17 cellular contexts compared by ENCODE assay signal in genomic region chr1:172005856-172006255, GRCh38.
DNase-seq lines count a peak whose midpoint lies in the region; ATAC-seq and TF ChIP-seq lines count a peak whose summit lies in the region.
"Had no signal": no experiment of that assay in that cellular context is flagged by ENCODE, and none has a peak within 500 bp of the region (broad histone marks: within the 10 kb centered on the region; RNA-seq: fewer than 3 reads in every experiment).

No MANE protein-coding gene starts in this region.

- peak overlapping the region; percentile 25 for H2AFZ ChIP-seq in hepatocyte

- H3K9me3 ChIP-seq in hepatocyte (ENCODE audit: low read depth) (peaks cover 7% of the 10 kb centered on the region), skeletal muscle satellite cell (replicated peaks; ENCODE audit: low read length) (no peaks in the 10 kb centered on the region)
- H3K9me3 ChIP-seq: right atrium auricular region had no signal

- H3K9me2 ChIP-seq in hepatocyte (replicated peaks; ENCODE audit: insufficient read depth) = no peaks in the 10 kb centered on the region

- no peak overlapping the region for H3K9ac ChIP-seq in skeletal muscle satellite cell (ENCODE audit: low read depth, low read length)

- no peaks in the 10 kb centered on the region for H3K27me3 ChIP-seq in hepatocyte
- no peaks in the 10 kb centered on the region for H3K27me3 ChIP-seq in skeletal muscle satellite cell (ENCODE audit: control insufficient read depth, insufficient read depth, low read length)
- H3K27me3 ChIP-seq: right atrium auricular region had no signal

- H3K4me3 ChIP-seq in hepatocyte = no peak overlapping the region
- H3K4me3 ChIP-seq in skeletal muscle satellite cell (ENCODE audit: low read length) = no peak overlapping the region
- H3K4me3 ChIP-seq: right atrium auricular region had no signal

- WGBS in hepatocyte (ENCODE audit: low lambda C conversion rate, missing lambda C conversion rate) = 64% methylated on average over 1 of the region's 1 CpG

- H3K4me1 ChIP-seq in hepatocyte (ENCODE audit: insufficient read depth) (peaks cover 12% of the 10 kb centered on the region), skeletal muscle satellite cell (ENCODE audit: control insufficient read depth, insufficient read depth, low read length) (peaks cover 18% of the 10 kb centered on the region)
- H3K4me1 ChIP-seq: right atrium auricular region had no signal

- peak overlapping the region; percentile 87 for H3K27ac ChIP-seq in hepatocyte
- H3K27ac ChIP-seq: right atrium auricular region had no signal

- TF ChIP-seq CTCF in hepatocyte (IDR thresholded peaks at IDR 0.05; ENCODE audit: poor library complexity) = no peak

- no peaks in the 10 kb centered on the region for H3K79me2 ChIP-seq in hepatocyte

- peak; percentile 7 for DNase-seq in GM03348 (ENCODE audit: low spot score)
- peak; percentile 24 for DNase-seq in SW480 (ENCODE audit: low spot score)
- DNase-seq in hepatocyte (ENCODE audit: low spot score) = peak; percentile 51
- DNase-seq in NCI-H1694 (lab: John Stamatoyannopoulos, UW) = no peak
- no peak for DNase-seq in stimulated activated CD4-positive, alpha-beta T cell treated with anti-CD3 and anti-CD28 coated beads, Interleukin-12 subunit alpha, Interleukin-12 subunit beta, amount 100 ng/mL, for 4 hours
- DNase-seq: activated CD4-positive, alpha-beta T cell treated with anti-CD3 and anti-CD28 coated beads for 48 hours; activated T-cell treated with anti-CD3 and anti-CD28 coated beads, Interleukin-2, amount 50 U/mL, for 48 hours; CD4-positive, alpha-beta memory T cell; foreskin melanocyte; naive thymus-derived CD4-positive, alpha-beta T cell; NCI-H1417; NCI-H446 treated with DMSO at 0.1 percent for 48 hours; stimulated activated naive CD8-positive, alpha-beta T cell treated with anti-CD3 and anti-CD28 coated beads, Interleukin-15, amount 100 ng/mL, for 72 hours; T-cell had no signal

- no peak for ATAC-seq in GM19397 (IDR thresholded peaks at IDR 0.05; ENCODE audit: unreplicated experiment)
- ATAC-seq: naive thymus-derived CD4-positive, alpha-beta T cell; stimulated activated naive CD8-positive, alpha-beta T cell treated with anti-CD3 and anti-CD28 coated beads, Interleukin-15, amount 100 ng/mL, for 72 hours; T-cell had no signal

- H3K36me3 ChIP-seq in hepatocyte (replicated peaks; ENCODE audit: insufficient read depth, low read depth) (no peaks in the 10 kb centered on the region), skeletal muscle satellite cell (ENCODE audit: insufficient read depth, low read length) (no peaks in the 10 kb centered on the region)
- H3K36me3 ChIP-seq: right atrium auricular region had no signal

- no peaks in the 10 kb centered on the region for H4K20me1 ChIP-seq in hepatocyte (ENCODE audit: insufficient read depth, poor library complexity, severe bottlenecking)

- H3K4me2 ChIP-seq in hepatocyte (peak overlapping the region; percentile 13), skeletal muscle satellite cell (ENCODE audit: low read length) (peak overlapping the region; percentile 27)

Comparison
In these comparisons a context has a peak if more than half of its experiments do, and no peak if none do; other contexts are left out.
1. DNase-seq: peak in GM03348 (single experiment), SW480 (single experiment) and hepatocyte (single experiment); none in NCI-H1694 (single experiment) and stimulated activated CD4-positive, alpha-beta T cell treated with anti-CD3 and anti-CD28 coated beads, Interleukin-12 subunit alpha, Interleukin-12 subunit beta, amount 100 ng/mL, for 4 hours (single experiment).